ENCODE assay signal across 28 cellular contexts in the genomic region with DNA sequence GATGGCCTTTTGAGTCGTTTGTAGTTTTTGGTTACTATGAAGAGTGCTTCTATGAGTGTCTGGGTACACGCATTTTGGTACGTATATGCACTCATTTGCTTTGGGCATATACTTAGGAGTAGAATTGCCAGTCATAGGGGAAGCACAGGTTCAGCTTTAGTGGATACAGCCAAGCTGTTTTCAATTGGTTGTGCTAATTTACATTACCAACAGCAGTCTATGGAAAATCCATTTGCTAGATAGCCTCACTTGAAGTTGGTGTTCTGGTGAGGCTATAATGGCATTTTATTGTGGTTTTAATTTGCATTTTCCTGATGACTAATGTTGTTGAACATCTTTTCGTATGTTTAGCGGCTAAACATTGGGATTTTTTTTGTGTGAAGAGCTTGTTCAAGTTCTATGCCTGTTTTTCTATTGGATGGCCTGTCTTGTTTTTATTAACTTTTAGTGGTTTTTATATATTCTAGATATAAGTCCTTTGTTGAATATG.
"Had no signal": no experiment of that assay in that cellular context is flagged by ENCODE, and none has a peak within 500 bp of the region (broad histone marks: within the 10 kb centered on the region; RNA-seq: fewer than 3 reads in every experiment).

No MANE protein-coding gene starts in this region.

- H3K4me3 ChIP-seq: body of pancreas, coronary artery, MG63, Peyer's patch, SJSA1 had no signal

- H3K36me3 ChIP-seq: MG63, Peyer's patch, SJSA1 had no signal

- H3K27ac ChIP-seq: body of pancreas, coronary artery, Peyer's patch, SJSA1 had no signal

- DNase-seq: activated CD4-positive, alpha-beta T cell treated with anti-CD3 and anti-CD28 coated beads for 4 hours; activated CD8-positive, alpha-beta memory T cell treated with anti-CD3 and anti-CD28 coated beads, Interleukin-2, amount 50 U/mL, for 48 hours; activated CD8-positive, alpha-beta T cell treated with anti-CD3 and anti-CD28 coated beads for 36 hours; activated effector memory CD4-positive, alpha-beta T cell treated with Interleukin-2 at 50 U/mL for 16 hours; activated naive CD4-positive, alpha-beta T cell; activated T-cell treated with anti-CD3 and anti-CD28 coated beads, Interleukin-2, amount 50 U/mL, for 1 hour; amygdala; body of pancreas; central memory CD4-positive, alpha-beta T cell; KG1; MG63; MV-4-11; NCI-H1105; NCI-H1436; NCI-H1694 treated with DMSO at 0.1 percent for 48 hours; NCI-H2029 treated with DMSO at 0.1 percent for 48 hours; NCI-H446; NCI-H524; NCI-H774; NK-92 treated with Interleukin-12 subunit alpha and Interleukin-12 subunit beta, amount 100 ng/mL, for 24 hours; OCI-M1; Peyer's patch; SHP77; SW 1271 had no signal

- H3K27me3 ChIP-seq: body of pancreas, Peyer's patch, SJSA1 had no signal

- H3K9me3 ChIP-seq: body of pancreas, Peyer's patch, SJSA1 had no signal

- H3K4me1 ChIP-seq: body of pancreas, Peyer's patch had no signal

- ATAC-seq: activated CD4-positive, CD25-positive, alpha-beta regulatory T cell treated with anti-CD3 and anti-CD28 coated beads, Interleukin-2, amount 50 U/mL, for 24 hours; activated CD8-positive, alpha-beta T cell treated with anti-CD3 and anti-CD28 coated beads for 36 hours; body of pancreas; SK-N-SH treated with all-trans-retinoic acid at 6 μM for 48 hours had no signal
